In the genomic region with DNA sequence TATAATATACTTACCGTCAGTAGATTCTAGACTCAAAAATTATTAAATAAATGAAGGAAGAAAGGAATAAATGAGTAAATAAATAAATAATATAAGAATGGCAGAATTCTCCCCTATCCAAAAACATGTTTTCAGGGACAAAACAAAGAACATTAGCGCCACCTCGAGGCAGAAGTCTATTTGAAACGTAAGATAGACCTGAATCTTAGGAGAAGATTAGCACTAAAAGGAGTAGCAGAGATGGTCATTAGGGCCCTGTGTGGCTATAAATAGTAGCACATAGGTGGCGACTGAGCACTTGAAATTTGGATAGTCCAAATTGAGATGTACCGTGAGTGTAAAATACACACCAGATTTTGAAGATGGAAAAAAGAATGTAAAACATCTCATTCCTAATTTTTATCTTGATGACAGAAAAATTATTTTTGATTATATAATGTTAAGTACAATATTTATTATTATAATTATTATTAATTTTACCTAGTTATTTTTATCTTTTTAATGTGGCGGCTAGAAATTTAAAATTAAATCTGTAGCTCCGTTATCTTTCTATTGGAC, we compare ENCODE assay signal across 8 cellular contexts. TPM values are rescaled to one million over a fixed set of nuclear protein-coding genes. Genes with fewer than 3 reads are reported as not detected.
DNase-seq lines count a peak whose midpoint lies in the region; ATAC-seq and TF ChIP-seq lines count a peak whose summit lies in the region.

No MANE protein-coding gene starts in this region.

- CTCF ChIA-PET in PC-3 (lab: Charles Lee): interaction anchor here (0.6 to 1.3 kb wide), 2 partner anchors 350 to 351 kb away, joined by 3 to 4 read pairs; no protein-coding TSS in a partner anchor

- intact Hi-C loops in PC-3 (cut with micrococcal nuclease): loop anchor here (1.0 to 10.0 kb wide), 7 partner anchors 137 to 411 kb away; a partner anchor contains a TSS
- intact Hi-C loops in heart right ventricle (cut with DNase I): loop anchor here (1.0 to 10.0 kb wide), 15 partner anchors 137 to 997 kb away; a partner anchor contains a TSS
- intact Hi-C loops in sciatic nerve (cut with DNase I): no loop called here

- H3K9me2 ChIP-seq in PC-3 (replicated peaks; ENCODE audit: low read length): no peaks in the 10 kb centered on the region

- H3K27ac ChIP-seq in PC-3 (ENCODE audit: low read length): no peak overlapping the region
- H3K27ac ChIP-seq in heart right ventricle: no peak overlapping the region

- H3K4me3 ChIP-seq in PC-3 (ENCODE audit: low read length) (no peak overlapping the region), heart right ventricle (no peak overlapping the region)

- H3K36me3 Mint-ChIP-seq in activated naive CD4-positive, alpha-beta T cell treated with anti-CD3 and anti-CD28 coated beads, Interleukin-2, amount 50 U/mL, for 72 hours: no peaks in the 10 kb centered on the region

- H3F3A ChIP-seq in PC-3 (ENCODE audit: low read length, unreplicated experiment): no peaks in the 10 kb centered on the region

- WGBS in heart right ventricle, 2 donors: 21 to 25% methylated on average over 8 of the region's 8 CpGs

- POLR2A ChIA-PET in PC-3 (lab: Charles Lee; ENCODE audit: unreplicated experiment): no interaction called here

- H3K4me1 ChIP-seq in PC-3 (ENCODE audit: insufficient read depth, low read length) (peaks cover 11% of the 10 kb centered on the region), heart right ventricle (peaks cover 0 to 27% (median 13%) of the 10 kb centered on the region in 9 donors)

- no peaks in the 10 kb centered on the region for H3K27me3 ChIP-seq in PC-3 (ENCODE audit: low read length)
- H3K27me3 ChIP-seq in heart right ventricle: no peaks in the 10 kb centered on the region

- no peak overlapping the region for H3K4me2 ChIP-seq in PC-3 (ENCODE audit: low read length)

- ATAC-seq in PC-3: peak; percentile 70
- ATAC-seq in activated naive CD4-positive, alpha-beta T cell treated with anti-CD3 and anti-CD28 coated beads, Interleukin-2, amount 50 U/mL, for 72 hours: peak; percentile 22 to 29
- peak in 6 of 8 donors; percentile 17 to 69 (median 52) for ATAC-seq in heart right ventricle
- ATAC-seq in sciatic nerve: peak; percentile 67
- no peak for ATAC-seq in GM19452 (IDR thresholded peaks at IDR 0.05; ENCODE audit: unreplicated experiment)

- no peaks in the 10 kb centered on the region for H4K20me1 ChIP-seq in PC-3 (ENCODE audit: low read length)

- no peak overlapping the region for H3K9ac ChIP-seq in PC-3 (ENCODE audit: low read length)

- H3K36me3 ChIP-seq in PC-3 (ENCODE audit: low read depth, low read length) (no peaks in the 10 kb centered on the region), heart right ventricle (no peaks in the 10 kb centered on the region)

- no TSS peak for BruUV-seq in PC-3 (replicated peaks; lab: Mats Ljungman, UMichigan)

- H3K79me2 ChIP-seq in PC-3 (ENCODE audit: low read length): no peaks in the 10 kb centered on the region

- peaks cover 0 to 9% of the 10 kb centered on the region in 2 donors for H3K9me3 Mint-ChIP-seq in activated naive CD4-positive, alpha-beta T cell treated with anti-CD3 and anti-CD28 coated beads, Interleukin-2, amount 50 U/mL, for 72 hours

- H2AFZ ChIP-seq in PC-3 (ENCODE audit: low read length): no peak overlapping the region

- DNase-seq in GM04504 (ENCODE audit: low read depth): peak; percentile 59
- DNase-seq in PC-3: peak; percentile 98
- DNase-seq in activated naive CD4-positive, alpha-beta T cell treated with anti-CD3 and anti-CD28 coated beads, Interleukin-2, amount 50 U/mL, for 72 hours (ENCODE audit: low spot score in 2 of 2): peak in 1 of 2 donors; percentile 80
- peak in 1 of 2 donors; percentile 88 for DNase-seq in heart right ventricle
- DNase-seq in sciatic nerve (ENCODE audit: low spot score): peak; percentile 91
- DNase-seq in HPDE6-E6E7 (ENCODE audit: extremely low spot score): no peak

- TF ChIP-seq CTCF in LNCAP (IDR thresholded peaks at IDR 0.05) (peak; percentile 62), PC-3 (conservative IDR thresholded peaks at IDR 0.05; ENCODE audit: low read depth, low read length) (peak; percentile 92), heart right ventricle (IDR thresholded peaks at IDR 0.05) (peak; percentile 44 to 84 (median 68))

- H3K9me3 ChIP-seq in PC-3 (ENCODE audit: low read length) (no peaks in the 10 kb centered on the region), heart right ventricle (no peaks in the 10 kb centered on the region)

- H3K27ac Mint-ChIP-seq in activated naive CD4-positive, alpha-beta T cell treated with anti-CD3 and anti-CD28 coated beads, Interleukin-2, amount 50 U/mL, for 72 hours: no peak overlapping the region

RNA-seq across cellular contexts. Expression of a gene that starts 24.3 kb away (rescaled TPM):
- total RNA-seq in PC-3 (2014; rRNA removed): 15.2 and 24.0 TPM in 2 replicates
- total RNA-seq in activated naive CD4-positive, alpha-beta T cell treated with anti-CD3 and anti-CD28 coated beads, Interleukin-2, amount 50 U/mL, for 72 hours: 10 to 100 TPM in 1 of 2 donors, under 1 TPM in 1; 0.77 to 20.4 TPM
- 10 to 100 TPM in 4 of 10 donors, 1 to 10 TPM in 6; 4.4 to 14.6 (median 7.7) TPM for total RNA-seq in heart right ventricle
- 10 to 100 TPM in 1 of 2 donors, 1 to 10 TPM in 1; 5.0 to 11.4 TPM for polyA plus RNA-seq in heart right ventricle
- total RNA-seq in sciatic nerve: 14.6 TPM
